In the genomic region with DNA sequence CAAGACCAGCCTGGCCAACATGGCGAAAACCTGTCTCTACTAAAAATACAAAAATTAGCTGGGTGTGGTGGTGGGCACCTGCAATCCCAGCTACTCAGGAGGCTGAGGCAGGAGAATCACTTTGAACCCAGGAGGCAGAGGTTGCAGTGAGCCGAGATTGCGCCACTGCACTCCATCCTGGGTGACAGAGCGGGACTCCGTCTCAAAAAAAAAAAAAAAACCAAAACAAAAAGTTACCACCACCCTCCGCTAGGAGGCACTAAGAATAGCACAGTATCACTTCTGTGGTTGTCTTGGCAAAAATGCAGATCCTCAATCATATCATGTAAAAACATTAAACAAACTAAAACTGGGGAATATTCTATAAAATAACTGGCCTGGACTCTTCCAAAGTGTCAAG, we compare ENCODE assay signal across 11 cellular contexts. TPM values are rescaled to one million over a fixed set of nuclear protein-coding genes. Genes with fewer than 3 reads are reported as not detected.
DNase-seq lines count a peak whose midpoint lies in the region; ATAC-seq and TF ChIP-seq lines count a peak whose summit lies in the region.
"Not testable (repeated sequence)": the region's sequence is repeated elsewhere in the genome, so short reads cannot be mapped to it uniquely, and the experiment has no call there.
"Had no signal": no experiment of that assay in that cellular context is flagged by ENCODE, and none has a peak within 500 bp of the region (broad histone marks: within the 10 kb centered on the region; RNA-seq: fewer than 3 reads in every experiment).

No MANE protein-coding gene starts in this region.

- peaks cover 25% of the 10 kb centered on the region for H3K36me3 ChIP-seq in lower lobe of right lung

- not testable (repeated sequence) for DNase-seq in CD14-positive monocyte (ENCODE audit: low spot score); astrocyte of the cerebellum (ENCODE audit: low read depth); lower lobe of right lung; stimulated activated naive B cell treated with anti-CD40 and anti-IgM and Interleukin-4, amounts not matched to agents 10 μg/mL and 1 μg/mL and 100 μg/mL, for 72 hours
- DNase-seq in Kasumi-1 (lab: John Stamatoyannopoulos, UW) (peak; percentile 33 to 35), SIG-M5 treated with dmso at 0.1 percent for 504 hours (lab: John Stamatoyannopoulos, UW; ENCODE audit: unreplicated experiment) (peak; percentile 3), fibroblast of mammary gland (ENCODE audit: low read depth) (peak; percentile 57)

- H3K27me3 ChIP-seq in lower lobe of right lung (ENCODE audit: low read depth): not testable (repeated sequence)

- H3K4me3 ChIP-seq in GM12875 (ENCODE audit: low read depth, low read length); astrocyte of the cerebellum (ENCODE audit: low read depth, low read length); fibroblast of mammary gland (ENCODE audit: control insufficient read depth, low read depth, low read length); lower lobe of right lung: not testable (repeated sequence)

- ATAC-seq in lower lobe of right lung: peak in 1 of 2 donors; percentile 53
- peak; percentile 33 to 58 for ATAC-seq in stimulated activated naive B cell treated with anti-CD40 and anti-IgM and Interleukin-4, amounts not matched to agents 10 μg/mL and 1 μg/mL and 100 μg/mL, for 72 hours (replicated peaks)

- not testable (repeated sequence) for H3K27ac ChIP-seq in lower lobe of right lung

- not testable (repeated sequence) for H3K27me3 Mint-ChIP-seq in CD14-positive monocyte (ENCODE audit: low read depth in 3 of 3); stimulated activated naive B cell treated with anti-CD40 and anti-IgM and Interleukin-4, amounts not matched to agents 10 μg/mL and 1 μg/mL and 100 μg/mL, for 72 hours

- intact Hi-C loops in CD14-positive monocyte (cut with micrococcal nuclease): loop anchor here in 1 of 2 donors (10.0 kb wide), 1 partner anchor 134 kb away; no protein-coding TSS in a partner anchor
- intact Hi-C loops in lower lobe of right lung (cut with DNase I): not testable (repeated sequence)

- not testable (repeated sequence) for H3K9me3 ChIP-seq in lower lobe of right lung

- H3K36me3 Mint-ChIP-seq in CD14-positive monocyte: peaks cover 33 to 51% of the 10 kb centered on the region in 2 donors
- peaks cover 19 to 35% of the 10 kb centered on the region in 2 donors for H3K36me3 Mint-ChIP-seq in stimulated activated naive B cell treated with anti-CD40 and anti-IgM and Interleukin-4, amounts not matched to agents 10 μg/mL and 1 μg/mL and 100 μg/mL, for 72 hours

- H3K27ac Mint-ChIP-seq in CD14-positive monocyte; stimulated activated naive B cell treated with anti-CD40 and anti-IgM and Interleukin-4, amounts not matched to agents 10 μg/mL and 1 μg/mL and 100 μg/mL, for 72 hours: not testable (repeated sequence)

- TF ChIP-seq CTCF in CD14-positive monocyte (IDR thresholded peaks at IDR 0.05) (peak; percentile 79), GM12875 (IDR thresholded peaks at IDR 0.05; ENCODE audit: borderline replicate concordance, insufficient read depth, low read depth, low read length) (peak; percentile 58), astrocyte of the cerebellum (IDR thresholded peaks at IDR 0.05; ENCODE audit: low read depth, low read length, missing control alignments) (peak; percentile 39), fibroblast of mammary gland (conservative IDR thresholded peaks at IDR 0.05; ENCODE audit: control insufficient read depth, insufficient read depth, low read depth, low read length) (peak; percentile 64), lower lobe of right lung (IDR thresholded peaks at IDR 0.05) (peak; percentile 46)

- H3K9me3 Mint-ChIP-seq in CD14-positive monocyte; stimulated activated naive B cell treated with anti-CD40 and anti-IgM and Interleukin-4, amounts not matched to agents 10 μg/mL and 1 μg/mL and 100 μg/mL, for 72 hours: not testable (repeated sequence)

- not testable (repeated sequence) for H3K4me1 Mint-ChIP-seq in CD14-positive monocyte; stimulated activated naive B cell treated with anti-CD40 and anti-IgM and Interleukin-4, amounts not matched to agents 10 μg/mL and 1 μg/mL and 100 μg/mL, for 72 hours

- not testable (repeated sequence) for H3K4me3 Mint-ChIP-seq in CD14-positive monocyte; stimulated activated naive B cell treated with anti-CD40 and anti-IgM and Interleukin-4, amounts not matched to agents 10 μg/mL and 1 μg/mL and 100 μg/mL, for 72 hours

- not testable (repeated sequence) for H3K4me1 ChIP-seq in lower lobe of right lung

- in situ Hi-C loops in astrocyte of the cerebellum (cut with HindIII; ENCODE audit: low sequenced_read_pairs): not testable (repeated sequence)

RNA-seq across cellular contexts. Expression of a gene that starts 46.8 kb away (rescaled TPM):
- polyA plus RNA-seq in CD14-positive monocyte: not detected
- total RNA-seq in lower lobe of right lung: not detected
- total RNA-seq: H4, sciatic nerve, stomach had no signal
